Comparison of ENCODE assay signal across 1 cellular context in genomic region chr17:78771758-78772382, GRCh38.
TF ChIP-seq lines count a peak whose summit lies in the region.

No MANE protein-coding gene starts in this region.

TF ChIP-seq in GM12878, 131 proteins besides CTCF, POLR2A, EP300 and RAD21 (continued from another document):
- TF ChIP-seq RELA (IDR thresholded peaks at IDR 0.05; ENCODE audit: borderline replicate concordance, partially characterized antibody) (peak; percentile 86), PML (IDR thresholded peaks at IDR 0.05; ENCODE audit: low read length) (0 out of 2 replicates have a peak, but pooled peaks have one; percentile 31), ETV6 (conservative IDR thresholded peaks at IDR 0.05 in 1 of 2, IDR thresholded peaks at IDR 0.05 in 1 of 2; ENCODE audit: borderline replicate concordance in 1 of 2, low read depth in 1 of 2) (0 out of 4 replicates have a peak, but pooled peaks of 1 of the 2 experiments have one; percentile 61), CBX5 (IDR thresholded peaks at IDR 0.05; ENCODE audit: low read depth) (0 out of 2 replicates have a peak, but pooled peaks have one; percentile 23), SMAD5 (IDR thresholded peaks at IDR 0.05; ENCODE audit: low read depth) (no peak), YBX1 (IDR thresholded peaks at IDR 0.05) (no peak), ZBED1 (IDR thresholded peaks at IDR 0.05; ENCODE audit: borderline replicate concordance) (peak; percentile 66; the same call in 1 of the 2 replicates), JUND (IDR thresholded peaks at IDR 0.05; ENCODE audit: low read depth, low read length) (no peak), SREBF2 (IDR thresholded peaks at IDR 0.05; ENCODE audit: low read length) (no peak), CEBPB (IDR thresholded peaks at IDR 0.05; ENCODE audit: borderline replicate concordance in 1 of 2, low read depth in 2 of 2, low read length in 2 of 2) (no peak), ZNF687 (IDR thresholded peaks at IDR 0.05) (no peak), NBN (IDR thresholded peaks at IDR 0.05) (peak; percentile 56), MLLT1 (IDR thresholded peaks at IDR 0.05) (no peak), TCF7 (IDR thresholded peaks at IDR 0.05; ENCODE audit: borderline replicate concordance) (peak; percentile 61; the same call in 1 of the 2 replicates), PAX5 (IDR thresholded peaks at IDR 0.05; ENCODE audit: borderline replicate concordance, low read depth, low read length) (peak; percentile 22; the same call in 1 of the 2 replicates), TAF1 (IDR thresholded peaks at IDR 0.05; ENCODE audit: borderline replicate concordance, low read depth, low read length) (no peak), EED (IDR thresholded peaks at IDR 0.05; ENCODE audit: low read depth) (peak; percentile 85), STAT3 (IDR thresholded peaks at IDR 0.05; ENCODE audit: low read depth, low read length) (peak; percentile 84; the same call in 1 of the 2 replicates), NFIC (IDR thresholded peaks at IDR 0.05; ENCODE audit: low read depth, low read length) (peak; percentile 94), RCOR1 (conservative IDR thresholded peaks at IDR 0.05; ENCODE audit: low read depth, low read length) (no peak), CREM (IDR thresholded peaks at IDR 0.05; ENCODE audit: low read depth) (peak; percentile 78), BMI1 (IDR thresholded peaks at IDR 0.05; ENCODE audit: borderline replicate concordance) (peak; percentile 75; the same call in 1 of the 2 replicates), SIX5 (IDR thresholded peaks at IDR 0.05; ENCODE audit: low read depth, low read length, severe bottlenecking) (no peak), SPI1 (IDR thresholded peaks at IDR 0.05; ENCODE audit: borderline replicate concordance, insufficient read depth, low read depth, low read length) (peak; percentile 76), MTA3 (IDR thresholded peaks at IDR 0.05; ENCODE audit: borderline replicate concordance, low read length) (peak; percentile 85; the same call in 1 of the 2 replicates), MEF2A (IDR thresholded peaks at IDR 0.05; ENCODE audit: insufficient read depth, low read depth, low read length) (0 out of 2 replicates have a peak, but pooled peaks have one; percentile 33), IKZF2 (IDR thresholded peaks at IDR 0.05) (peak; percentile 96 to 97), POLR2AphosphoS5 (IDR thresholded peaks at IDR 0.05; ENCODE audit: low read length) (peak; percentile 65), DPF2 (IDR thresholded peaks at IDR 0.05) (peak; percentile 90), SMARCA5 (IDR thresholded peaks at IDR 0.05) (0 out of 2 replicates have a peak, but pooled peaks have one; percentile 13), GATAD2B (conservative IDR thresholded peaks at IDR 0.05; ENCODE audit: low read depth) (0 out of 2 replicates have a peak, but pooled peaks have one; percentile 27), ATF7 (IDR thresholded peaks at IDR 0.05; ENCODE audit: low read depth) (peak; percentile 82), HDGF (IDR thresholded peaks at IDR 0.05) (no peak), IKZF1 (conservative IDR thresholded peaks at IDR 0.05) (peak; percentile 88)
- TF ChIP-seq, protein P1, sequence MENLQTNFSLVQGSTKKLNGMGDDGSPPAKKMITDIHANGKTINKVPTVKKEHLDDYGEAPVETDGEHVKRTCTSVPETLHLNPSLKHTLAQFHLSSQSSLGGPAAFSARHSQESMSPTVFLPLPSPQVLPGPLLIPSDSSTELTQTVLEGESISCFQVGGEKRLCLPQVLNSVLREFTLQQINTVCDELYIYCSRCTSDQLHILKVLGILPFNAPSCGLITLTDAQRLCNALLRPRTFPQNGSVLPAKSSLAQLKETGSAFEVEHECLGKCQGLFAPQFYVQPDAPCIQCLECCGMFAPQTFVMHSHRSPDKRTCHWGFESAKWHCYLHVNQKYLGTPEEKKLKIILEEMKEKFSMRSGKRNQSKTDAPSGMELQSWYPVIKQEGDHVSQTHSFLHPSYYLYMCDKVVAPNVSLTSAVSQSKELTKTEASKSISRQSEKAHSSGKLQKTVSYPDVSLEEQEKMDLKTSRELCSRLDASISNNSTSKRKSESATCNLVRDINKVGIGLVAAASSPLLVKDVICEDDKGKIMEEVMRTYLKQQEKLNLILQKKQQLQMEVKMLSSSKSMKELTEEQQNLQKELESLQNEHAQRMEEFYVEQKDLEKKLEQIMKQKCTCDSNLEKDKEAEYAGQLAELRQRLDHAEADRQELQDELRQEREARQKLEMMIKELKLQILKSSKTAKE (IDR thresholded peaks at IDR 0.05; ENCODE audit: low read depth, poor library complexity, severe bottlenecking) = peak; percentile 68
- TF ChIP-seq, protein P2, sequence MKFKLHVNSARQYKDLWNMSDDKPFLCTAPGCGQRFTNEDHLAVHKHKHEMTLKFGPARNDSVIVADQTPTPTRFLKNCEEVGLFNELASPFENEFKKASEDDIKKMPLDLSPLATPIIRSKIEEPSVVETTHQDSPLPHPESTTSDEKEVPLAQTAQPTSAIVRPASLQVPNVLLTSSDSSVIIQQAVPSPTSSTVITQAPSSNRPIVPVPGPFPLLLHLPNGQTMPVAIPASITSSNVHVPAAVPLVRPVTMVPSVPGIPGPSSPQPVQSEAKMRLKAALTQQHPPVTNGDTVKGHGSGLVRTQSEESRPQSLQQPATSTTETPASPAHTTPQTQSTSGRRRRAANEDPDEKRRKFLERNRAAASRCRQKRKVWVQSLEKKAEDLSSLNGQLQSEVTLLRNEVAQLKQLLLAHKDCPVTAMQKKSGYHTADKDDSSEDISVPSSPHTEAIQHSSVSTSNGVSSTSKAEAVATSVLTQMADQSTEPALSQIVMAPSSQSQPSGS (IDR thresholded peaks at IDR 0.05; ENCODE audit: low read length) = peak; percentile 72; the same call in 1 of the 2 replicates
- TF ChIP-seq, protein P3, sequence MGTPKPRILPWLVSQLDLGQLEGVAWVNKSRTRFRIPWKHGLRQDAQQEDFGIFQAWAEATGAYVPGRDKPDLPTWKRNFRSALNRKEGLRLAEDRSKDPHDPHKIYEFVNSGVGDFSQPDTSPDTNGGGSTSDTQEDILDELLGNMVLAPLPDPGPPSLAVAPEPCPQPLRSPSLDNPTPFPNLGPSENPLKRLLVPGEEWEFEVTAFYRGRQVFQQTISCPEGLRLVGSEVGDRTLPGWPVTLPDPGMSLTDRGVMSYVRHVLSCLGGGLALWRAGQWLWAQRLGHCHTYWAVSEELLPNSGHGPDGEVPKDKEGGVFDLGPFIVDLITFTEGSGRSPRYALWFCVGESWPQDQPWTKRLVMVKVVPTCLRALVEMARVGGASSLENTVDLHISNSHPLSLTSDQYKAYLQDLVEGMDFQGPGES (IDR thresholded peaks at IDR 0.05) = no peak
- TF ChIP-seq, protein P4, sequence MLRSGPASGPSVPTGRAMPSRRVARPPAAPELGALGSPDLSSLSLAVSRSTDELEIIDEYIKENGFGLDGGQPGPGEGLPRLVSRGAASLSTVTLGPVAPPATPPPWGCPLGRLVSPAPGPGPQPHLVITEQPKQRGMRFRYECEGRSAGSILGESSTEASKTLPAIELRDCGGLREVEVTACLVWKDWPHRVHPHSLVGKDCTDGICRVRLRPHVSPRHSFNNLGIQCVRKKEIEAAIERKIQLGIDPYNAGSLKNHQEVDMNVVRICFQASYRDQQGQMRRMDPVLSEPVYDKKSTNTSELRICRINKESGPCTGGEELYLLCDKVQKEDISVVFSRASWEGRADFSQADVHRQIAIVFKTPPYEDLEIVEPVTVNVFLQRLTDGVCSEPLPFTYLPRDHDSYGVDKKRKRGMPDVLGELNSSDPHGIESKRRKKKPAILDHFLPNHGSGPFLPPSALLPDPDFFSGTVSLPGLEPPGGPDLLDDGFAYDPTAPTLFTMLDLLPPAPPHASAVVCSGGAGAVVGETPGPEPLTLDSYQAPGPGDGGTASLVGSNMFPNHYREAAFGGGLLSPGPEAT (IDR thresholded peaks at IDR 0.05; ENCODE audit: low read depth) = peak; percentile 97
